8 cellular contexts compared by ENCODE assay signal in genomic region chr11:74707182-74707581, GRCh38. TPM values are rescaled to one million over a fixed set of nuclear protein-coding genes. Genes with fewer than 3 reads are reported as not detected.
"Had no signal": no experiment of that assay in that cellular context is flagged by ENCODE, and none has a peak within 500 bp of the region (broad histone marks: within the 10 kb centered on the region; RNA-seq: fewer than 3 reads in every experiment).

No MANE protein-coding gene starts in this region.

- H3K27ac Mint-ChIP-seq: IgD-negative memory B cell had no signal

- ATAC-seq: GM23338 had no signal

- H3K4me2 ChIP-seq: GM23338 had no signal

- H3K4me3 ChIP-seq: GM23338 had no signal

- H2AFZ ChIP-seq: GM23338 had no signal

- H3K4me3 Mint-ChIP-seq: GM23338, H9, IgD-negative memory B cell had no signal

- FAIRE-seq: H1, H54, HTR-8/SVneo had no signal

- H3K9me3 Mint-ChIP-seq: GM23338, H9, IgD-negative memory B cell had no signal

- H3K27me3 Mint-ChIP-seq: IgD-negative memory B cell had no signal

- DNase-seq: H9, HCEC 1CT had no signal

- H3K36me3 Mint-ChIP-seq: IgD-negative memory B cell had no signal

RNA-seq across cellular contexts. Expression of gene CHRDL2, which starts 24.0 kb away (rescaled TPM):
- total RNA-seq: HT-29 had no signal
- polyA plus RNA-seq: GM23338, IgD-negative memory B cell had no signal
